ENCODE assay signal across 8 cellular contexts in the genomic region with DNA sequence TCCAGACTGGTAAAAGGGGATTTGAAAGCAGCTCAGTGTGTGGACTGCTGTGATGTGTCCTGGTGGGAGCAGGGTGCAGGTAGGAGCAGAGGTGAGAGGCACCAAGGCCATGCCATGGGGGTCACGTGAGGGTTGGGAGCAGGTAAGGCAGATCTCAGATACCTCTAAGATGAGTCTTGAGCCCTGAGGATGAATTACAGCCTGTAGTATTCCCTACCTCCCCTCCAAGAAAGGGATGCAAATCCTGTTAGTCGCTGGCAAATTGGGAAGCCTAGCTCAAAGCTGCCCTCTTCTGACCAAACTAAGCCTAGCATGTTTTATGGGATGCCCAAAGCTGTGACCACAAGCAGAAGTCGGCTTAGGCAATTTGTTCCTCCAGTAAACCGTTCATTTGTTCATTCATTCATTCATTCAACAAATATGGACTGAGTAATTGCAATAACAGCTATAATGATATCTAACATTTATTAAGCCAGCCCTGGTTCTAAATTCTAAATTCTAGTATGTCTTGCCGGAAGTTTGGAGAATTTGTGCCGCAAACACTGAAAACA. TPM values are rescaled to one million over a fixed set of nuclear protein-coding genes. Genes with fewer than 3 reads are reported as not detected.
DNase-seq lines count a peak whose midpoint lies in the region; ATAC-seq and TF ChIP-seq lines count a peak whose summit lies in the region.

No MANE protein-coding gene starts in this region.

- H3K79me2 ChIP-seq in HCT116 (ENCODE audit: insufficient read depth, low read length), result peaks cover 10% of the 10 kb centered on the region; the same call in 1 of the 2 replicates

- peaks cover 12% of the 10 kb centered on the region for H3K36me3 Mint-ChIP-seq in CD8-positive, alpha-beta T cell
- peaks cover 2% of the 10 kb centered on the region for H3K36me3 Mint-ChIP-seq in endodermal cell (ENCODE audit: low read depth)

- H3K36me3 ChIP-seq in CD8-positive, alpha-beta T cell (ENCODE audit: insufficient read depth, low read length), result no peaks in the 10 kb centered on the region
- H3K36me3 ChIP-seq in HCT116 (ENCODE audit: control insufficient read depth in 1 of 2, insufficient read depth in 2 of 2, low read length in 2 of 2), result no peaks in the 10 kb centered on the region
- no peaks in the 10 kb centered on the region for H3K36me3 ChIP-seq in endodermal cell (ENCODE audit: control insufficient read depth, insufficient read depth, low read length)
- no peaks in the 10 kb centered on the region for H3K36me3 ChIP-seq in mesodermal cell (ENCODE audit: control insufficient read depth, insufficient read depth, low read length)
- H3K36me3 ChIP-seq in tibial artery, result no peaks in the 10 kb centered on the region

- no peaks in the 10 kb centered on the region for H3K9me3 ChIP-seq in CD8-positive, alpha-beta T cell (ENCODE audit: low read length)
- H3K9me3 ChIP-seq in HCT116 (ENCODE audit: control insufficient read depth in 1 of 2, insufficient read depth in 1 of 2, low read depth in 1 of 2, low read length in 2 of 2) (no peaks in the 10 kb centered on the region), endodermal cell (ENCODE audit: control insufficient read depth, low read length) (no peaks in the 10 kb centered on the region), mesodermal cell (ENCODE audit: control insufficient read depth, low read length) (no peaks in the 10 kb centered on the region), tibial artery (no peaks in the 10 kb centered on the region)

- H3K4me2 ChIP-seq in HCT116 (ENCODE audit: low read length), result no peak overlapping the region

- H3K4me3 Mint-ChIP-seq in CD8-positive, alpha-beta T cell, result no peak overlapping the region
- no peak overlapping the region for H3K4me3 Mint-ChIP-seq in endodermal cell

- H4K20me1 ChIP-seq in HCT116 (ENCODE audit: insufficient read depth), result no peaks in the 10 kb centered on the region

- H3K4me1 Mint-ChIP-seq in CD8-positive, alpha-beta T cell (ENCODE audit: low read depth), result peaks cover 37% of the 10 kb centered on the region
- peaks cover 33% of the 10 kb centered on the region for H3K4me1 Mint-ChIP-seq in endodermal cell

- TF ChIP-seq RAD21 in HCT116 (IDR thresholded peaks at IDR 0.05; ENCODE audit: low read depth), result peak; percentile 99

- ATAC-seq in CD8-positive, alpha-beta T cell, result no peak
- peak; percentile 39 for ATAC-seq in HCT116
- no peak for ATAC-seq in HG02973 (IDR thresholded peaks at IDR 0.05; ENCODE audit: unreplicated experiment)

- no peak for TF ChIP-seq POLR2A in HCT116 (IDR thresholded peaks at IDR 0.05; ENCODE audit: borderline replicate concordance, extremely low read depth, insufficient read depth, insufficient read length)

- H3K27me3 ChIP-seq in CD8-positive, alpha-beta T cell (ENCODE audit: insufficient read depth, low read length), result no peaks in the 10 kb centered on the region
- H3K27me3 ChIP-seq in HCT116 (ENCODE audit: insufficient read depth, low read length) (no peaks in the 10 kb centered on the region), endodermal cell (ENCODE audit: control insufficient read depth, insufficient read depth, low read length, poor library complexity, severe bottlenecking) (no peaks in the 10 kb centered on the region), tibial artery (peaks cover 0 to 19% of the 10 kb centered on the region in 2 donors)

- WGBS in endodermal cell (ENCODE audit: insufficient coverage in 1 of 2, insufficient read length in 1 of 2), 2 experiments, result 44 to 47% methylated on average over 3 to 6 of the region's 6 CpGs
- 0 to 18% methylated on average over 2 to 4 of the region's 6 CpGs for WGBS in mesodermal cell (ENCODE audit: insufficient coverage in 2 of 2), 2 experiments

- no peaks in the 10 kb centered on the region for H3K9me3 Mint-ChIP-seq in CD8-positive, alpha-beta T cell
- H3K9me3 Mint-ChIP-seq in endodermal cell, result no peaks in the 10 kb centered on the region

- POLR2A ChIA-PET in CD8-positive, alpha-beta T cell (lab: Charles Lee), result interaction anchor here (1.1 to 12.3 kb wide), 7 partner anchors 12 to 51 kb away, joined by 3 to 160 read pairs (median 8); no protein-coding TSS in a partner anchor
- POLR2A ChIA-PET in HCT116 (lab: Charles Lee), result interaction anchor here (0.6 to 2.4 kb wide), 3 partner anchors 51 to 96 kb away, joined by 4 to 16 read pairs (median 6); no protein-coding TSS in a partner anchor

- RAD21 ChIA-PET in HCT116 (lab: Charles Lee; ENCODE audit: low non-redundant PET in 1 of 2, low total read pairs in 2 of 2, uncharacterized antibody in 2 of 2, unreplicated experiment in 2 of 2), result interaction anchor here (0.6 to 3.7 kb wide), 8 partner anchors 10 to 96 kb away, joined by 3 to 60 read pairs (median 12); no protein-coding TSS in a partner anchor

- H2AFZ ChIP-seq in HCT116 (ENCODE audit: low read depth, low read length, poor library complexity, severe bottlenecking), result no peak overlapping the region

- H3K4me1 ChIP-seq in CD8-positive, alpha-beta T cell (ENCODE audit: insufficient read depth, low read length), result peaks cover 26% of the 10 kb centered on the region
- H3K4me1 ChIP-seq in HCT116 (ENCODE audit: control insufficient read depth in 1 of 2, insufficient read depth in 2 of 2, low read length in 2 of 2) (peaks cover 7 to 22% of the 10 kb centered on the region in 2 experiments; a peak in 3 of 4 replicates), endodermal cell (ENCODE audit: control insufficient read depth, insufficient read depth, low read length) (peaks cover 7% of the 10 kb centered on the region), mesodermal cell (ENCODE audit: control insufficient read depth, insufficient read depth, low read length, poor library complexity, severe bottlenecking) (peaks cover 16% of the 10 kb centered on the region), tibial artery (peaks cover 0 to 16% (median 4%) of the 10 kb centered on the region in 4 donors)

- no peak overlapping the region for H3K27ac Mint-ChIP-seq in CD8-positive, alpha-beta T cell
- H3K27ac Mint-ChIP-seq in endodermal cell, result peak overlapping the region; percentile 91

- H3K9ac ChIP-seq in HCT116 (ENCODE audit: low read length) (no peak overlapping the region), endodermal cell (ENCODE audit: extremely low read depth, low read length, poor library complexity, severe bottlenecking) (peak overlapping the region; percentile 21)

- peaks cover 3% of the 10 kb centered on the region for H3K27me3 Mint-ChIP-seq in CD8-positive, alpha-beta T cell (ENCODE audit: low read depth)
- H3K27me3 Mint-ChIP-seq in endodermal cell (ENCODE audit: insufficient read depth), result peaks cover 12% of the 10 kb centered on the region

- H3K9me2 ChIP-seq in HCT116 (ENCODE audit: insufficient read depth), result no peaks in the 10 kb centered on the region

- no TSS peak for BruUV-seq in HCT116 (replicated peaks; lab: Mats Ljungman, UMichigan)

- intact Hi-C loops in CD8-positive, alpha-beta T cell (cut with DNase I, micrococcal nuclease), result loop anchor here (1.0 to 10.0 kb wide), 4 partner anchors 37 to 201 kb away; a partner anchor contains a TSS
- intact Hi-C loops in HCT116 (cut with micrococcal nuclease) (loop anchor here (1.0 to 5.0 kb wide), 2 partner anchors 52 to 338 kb away; no protein-coding TSS in a partner anchor), tibial artery (cut with DNase I; ENCODE audit: low total_unique reads) (no loop called here)

- no peak overlapping the region for H3K27ac ChIP-seq in CD8-positive, alpha-beta T cell (ENCODE audit: low read depth, low read length)
- H3K27ac ChIP-seq in HCT116 (ENCODE audit: low read depth, low read length) (no peak overlapping the region), endodermal cell (ENCODE audit: low read depth, low read length) (no peak overlapping the region), mesodermal cell (ENCODE audit: low read depth, low read length, severe bottlenecking) (peak overlapping the region; percentile 81), tibial artery (no peak overlapping the region)

- H3K4me3 ChIP-seq in CD8-positive, alpha-beta T cell (ENCODE audit: low read depth, low read length), result no peak overlapping the region
- H3K4me3 ChIP-seq in HCT116 (replicated peaks in 1 of 2; ENCODE audit: low read depth in 1 of 2, low read length in 2 of 2) (no peak overlapping the region), endodermal cell (ENCODE audit: low read length) (no peak overlapping the region), mesodermal cell (ENCODE audit: extremely low read depth, insufficient read depth, low read length, poor library complexity, severe bottlenecking) (no peak overlapping the region), tibial artery (no peak overlapping the region)

- TF ChIP-seq CTCF in CD8-positive, alpha-beta T cell (IDR thresholded peaks at IDR 0.05), result peak; percentile 75
- TF ChIP-seq CTCF in HCT116 (IDR thresholded peaks at IDR 0.05 in 2 of 3, conservative IDR thresholded peaks at IDR 0.05 in 1 of 3; ENCODE audit: borderline replicate concordance in 1 of 3, insufficient read depth in 1 of 3, low read depth in 2 of 3, low read length in 2 of 3) (peak; percentile 55 to 96 (median 63); a peak in 5 of 6 replicates), endodermal cell (conservative IDR thresholded peaks at IDR 0.05) (peak; percentile 93), tibial artery (IDR thresholded peaks at IDR 0.05) (peak; percentile 71 to 80)

- peak in 6 of 7 experiments; percentile 13 to 77 (median 52) for DNase-seq in CD8-positive, alpha-beta T cell
- DNase-seq in HCT116 (ENCODE audit: low read depth, low spot score), result peak; percentile 63
- peak; percentile 81 for DNase-seq in NCI-H69 (lab: John Stamatoyannopoulos, UW)
- DNase-seq in activated CD4-positive, alpha-beta T cell treated with anti-CD3 and anti-CD28 coated beads, Interleukin-2, amount 50 U/mL, for 1 hour, result peak; percentile 48
- peak; percentile 96 for DNase-seq in endodermal cell
- DNase-seq in tibial artery, result peak; percentile 48 to 76

- CTCF ChIA-PET in CD8-positive, alpha-beta T cell (lab: Charles Lee), result interaction anchor here (0.7 to 34.6 kb wide), 25 partner anchors 8 to 346 kb away, joined by 3 to 1393 read pairs (median 8); a partner anchor contains a TSS
- CTCF ChIA-PET in HCT116 (lab: Charles Lee), result interaction anchor here (0.6 to 10.6 kb wide), 21 partner anchors 9 to 518 kb away, joined by 3 to 397 read pairs (median 5); no protein-coding TSS in a partner anchor

TF ChIP-seq in HCT116, 20 proteins besides CTCF, POLR2A, EP300 and RAD21 (continues in another document):
- TF ChIP-seq ZFX (IDR thresholded peaks at IDR 0.05), result no peak
- TF ChIP-seq SIN3A (IDR thresholded peaks at IDR 0.05; ENCODE audit: low read depth), result no peak

RNA-seq across cellular contexts. Expression of a gene that starts 3.9 kb away (rescaled TPM):
- total RNA-seq in CD8-positive, alpha-beta T cell, result 10 to 100 TPM; 17.1 to 18.3 TPM
- 3.0 TPM for total RNA-seq in HCT116 (2021; ENCODE audit: unreplicated experiment)
- 1.4 and 1.5 TPM in 2 replicates for polyA plus RNA-seq in HCT116 (2012)
- 10 to 100 TPM; 13.4 to 19.1 TPM for total RNA-seq in endodermal cell
- 21.8 TPM for polyA plus RNA-seq in endodermal cell (2013, experiment 1 of 2)
- polyA plus RNA-seq in endodermal cell (2013, experiment 2 of 2), result 21.0 TPM
- 10.4 TPM for polyA plus RNA-seq in mesodermal cell (2013, experiment 1 of 2)
- polyA plus RNA-seq in mesodermal cell (2013, experiment 2 of 2), result 8.3 TPM

RNA-seq across cellular contexts. Expression of a gene that starts 31.3 kb away (rescaled TPM):
- not detected for total RNA-seq in CD8-positive, alpha-beta T cell
- 0.49 TPM for total RNA-seq in HCT116 (2021; ENCODE audit: unreplicated experiment)
- 0.17 TPM in 2 replicates for polyA plus RNA-seq in HCT116 (2012)
- total RNA-seq in endodermal cell, result under 1 TPM; 0.38 to 0.53 TPM
- 14.6 TPM for polyA plus RNA-seq in endodermal cell (2013, experiment 1 of 2)
- 13.5 TPM for polyA plus RNA-seq in endodermal cell (2013, experiment 2 of 2)
- 5.5 TPM for polyA plus RNA-seq in mesodermal cell (2013, experiment 1 of 2)
- 2.7 TPM for polyA plus RNA-seq in mesodermal cell (2013, experiment 2 of 2)
